In genomic region chr1:9607352-9607751, GRCh38 we compare ENCODE assay signal across 1 cellular context.
TF ChIP-seq lines count a peak whose summit lies in the region.

No MANE protein-coding gene starts in this region.

TF ChIP-seq in K562, 482 proteins besides CTCF, POLR2A, EP300 and RAD21:
- TF ChIP-seq POLR2G (IDR thresholded peaks at IDR 0.05; ENCODE audit: low read depth, low read length), result peak; percentile 55; the same call in 1 of the 2 replicates
- no peak for TF ChIP-seq HDAC1 (IDR thresholded peaks at IDR 0.05)
- TF ChIP-seq SMAD2 (IDR thresholded peaks at IDR 0.05; ENCODE audit: low read depth, low read length), result no peak
- TF ChIP-seq GTF2B (IDR thresholded peaks at IDR 0.05; ENCODE audit: extremely low read depth, insufficient read length), result no peak
TF ChIP-seq in K562: peak in this region for 1.
